ENCODE assay signal across 1 cellular context in the genomic region with DNA sequence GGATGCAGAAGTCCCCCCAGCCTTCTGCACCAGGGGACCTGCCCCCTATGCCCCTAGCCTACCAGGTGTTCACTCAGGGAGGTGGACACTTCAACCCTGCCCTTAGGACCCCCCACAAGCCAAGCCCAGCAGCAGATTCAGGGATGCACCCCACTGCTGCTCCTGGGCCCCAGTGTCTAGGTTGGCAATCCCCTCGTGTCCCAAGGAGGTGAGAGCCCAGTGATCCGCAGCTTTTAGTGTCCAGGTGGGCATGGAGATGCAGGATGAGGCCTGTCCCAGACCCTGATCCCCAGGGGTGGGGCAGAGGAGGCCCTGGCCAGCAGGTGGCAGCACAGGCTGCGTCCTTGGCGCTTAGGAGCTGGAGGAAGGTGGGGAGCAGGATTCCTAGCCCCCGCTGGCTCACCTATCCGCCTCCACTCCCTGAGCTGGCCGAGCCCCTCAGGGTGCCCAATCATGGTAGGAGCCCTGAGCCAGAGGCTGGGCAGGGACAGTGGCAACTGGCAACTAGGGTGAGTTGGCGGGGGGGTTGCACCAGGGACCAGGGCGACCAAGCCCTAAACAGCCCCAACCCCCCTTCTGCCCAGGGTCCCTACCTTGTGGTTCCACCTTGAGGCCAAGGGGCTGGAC.
TF ChIP-seq lines count a peak whose summit lies in the region.

No MANE protein-coding gene starts in this region.

TF ChIP-seq in HepG2, 621 proteins besides CTCF, POLR2A, EP300 and RAD21 (continued from another document and continues in another):
- TF ChIP-seq, protein P1, sequence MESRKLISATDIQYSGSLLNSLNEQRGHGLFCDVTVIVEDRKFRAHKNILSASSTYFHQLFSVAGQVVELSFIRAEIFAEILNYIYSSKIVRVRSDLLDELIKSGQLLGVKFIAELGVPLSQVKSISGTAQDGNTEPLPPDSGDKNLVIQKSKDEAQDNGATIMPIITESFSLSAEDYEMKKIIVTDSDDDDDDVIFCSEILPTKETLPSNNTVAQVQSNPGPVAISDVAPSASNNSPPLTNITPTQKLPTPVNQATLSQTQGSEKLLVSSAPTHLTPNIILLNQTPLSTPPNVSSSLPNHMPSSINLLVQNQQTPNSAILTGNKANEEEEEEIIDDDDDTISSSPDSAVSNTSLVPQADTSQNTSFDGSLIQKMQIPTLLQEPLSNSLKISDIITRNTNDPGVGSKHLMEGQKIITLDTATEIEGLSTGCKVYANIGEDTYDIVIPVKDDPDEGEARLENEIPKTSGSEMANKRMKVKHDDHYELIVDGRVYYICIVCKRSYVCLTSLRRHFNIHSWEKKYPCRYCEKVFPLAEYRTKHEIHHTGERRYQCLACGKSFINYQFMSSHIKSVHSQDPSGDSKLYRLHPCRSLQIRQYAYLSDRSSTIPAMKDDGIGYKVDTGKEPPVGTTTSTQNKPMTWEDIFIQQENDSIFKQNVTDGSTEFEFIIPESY (CRISPR knock-in tag; IDR thresholded peaks at IDR 0.05), result peak; percentile 69
- TF ChIP-seq, protein P2, sequence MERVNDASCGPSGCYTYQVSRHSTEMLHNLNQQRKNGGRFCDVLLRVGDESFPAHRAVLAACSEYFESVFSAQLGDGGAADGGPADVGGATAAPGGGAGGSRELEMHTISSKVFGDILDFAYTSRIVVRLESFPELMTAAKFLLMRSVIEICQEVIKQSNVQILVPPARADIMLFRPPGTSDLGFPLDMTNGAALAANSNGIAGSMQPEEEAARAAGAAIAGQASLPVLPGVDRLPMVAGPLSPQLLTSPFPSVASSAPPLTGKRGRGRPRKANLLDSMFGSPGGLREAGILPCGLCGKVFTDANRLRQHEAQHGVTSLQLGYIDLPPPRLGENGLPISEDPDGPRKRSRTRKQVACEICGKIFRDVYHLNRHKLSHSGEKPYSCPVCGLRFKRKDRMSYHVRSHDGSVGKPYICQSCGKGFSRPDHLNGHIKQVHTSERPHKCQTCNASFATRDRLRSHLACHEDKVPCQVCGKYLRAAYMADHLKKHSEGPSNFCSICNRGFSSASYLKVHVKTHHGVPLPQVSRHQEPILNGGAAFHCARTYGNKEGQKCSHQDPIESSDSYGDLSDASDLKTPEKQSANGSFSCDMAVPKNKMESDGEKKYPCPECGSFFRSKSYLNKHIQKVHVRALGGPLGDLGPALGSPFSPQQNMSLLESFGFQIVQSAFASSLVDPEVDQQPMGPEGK (CRISPR knock-in tag; IDR thresholded peaks at IDR 0.05), result peak; percentile 97
- TF ChIP-seq STAG1 (CRISPR knock-in tag; IDR thresholded peaks at IDR 0.05) (peak; percentile 90), MAZ (IDR thresholded peaks at IDR 0.05; ENCODE audit: borderline replicate concordance, low read depth, low read length) (0 out of 2 replicates have a peak, but pooled peaks have one; percentile 17), MAZ (CRISPR knock-in tag; IDR thresholded peaks at IDR 0.05; ENCODE audit: low read depth) (0 out of 2 replicates have a peak, but pooled peaks have one; percentile 68), FOXO1 (CRISPR knock-in tag; IDR thresholded peaks at IDR 0.05) (0 out of 2 replicates have a peak, but pooled peaks have one; percentile 25), POGZ (CRISPR knock-in tag; IDR thresholded peaks at IDR 0.05) (no peak), SALL2 (CRISPR knock-in tag; IDR thresholded peaks at IDR 0.05) (0 out of 2 replicates have a peak, but pooled peaks have one; percentile 22), ZNF674 (CRISPR knock-in tag; IDR thresholded peaks at IDR 0.05; ENCODE audit: low read depth) (no peak), TARDBP (CRISPR knock-in tag; IDR thresholded peaks at IDR 0.05) (peak; percentile 48; the same call in 1 of the 2 replicates), ZNF563 (CRISPR knock-in tag; IDR thresholded peaks at IDR 0.05) (0 out of 2 replicates have a peak, but pooled peaks have one; percentile 38), ZNF773 (CRISPR knock-in tag; IDR thresholded peaks at IDR 0.05; ENCODE audit: borderline replicate concordance) (no peak), HDAC6 (IDR thresholded peaks at IDR 0.05; ENCODE audit: low read depth, low read length) (no peak), HOXD1 (CRISPR knock-in tag; IDR thresholded peaks at IDR 0.05) (no peak), ZFX (CRISPR knock-in tag; IDR thresholded peaks at IDR 0.05; ENCODE audit: low read depth) (peak; percentile 67), POLR2G (IDR thresholded peaks at IDR 0.05; ENCODE audit: low read depth, low read length) (peak; percentile 49; the same call in 1 of the 2 replicates), RXRB (CRISPR knock-in tag; IDR thresholded peaks at IDR 0.05; ENCODE audit: borderline replicate concordance) (no peak), POLR2AphosphoS5 (IDR thresholded peaks at IDR 0.05; ENCODE audit: low read depth, low read length) (peak; percentile 13; the same call in 1 of the 2 replicates), PBX3 (CRISPR knock-in tag; IDR thresholded peaks at IDR 0.05; ENCODE audit: borderline replicate concordance) (no peak), SOX6 (IDR thresholded peaks at IDR 0.05) (no peak), SOX6 (CRISPR knock-in tag; IDR thresholded peaks at IDR 0.05) (0 out of 2 replicates have a peak, but pooled peaks have one; percentile 24), ZNF619 (CRISPR knock-in tag; IDR thresholded peaks at IDR 0.05) (peak; percentile 81; the same call in 1 of the 2 replicates), MBNL3 (CRISPR knock-in tag; conservative IDR thresholded peaks at IDR 0.05) (no peak), ZNF331 (CRISPR knock-in tag; IDR thresholded peaks at IDR 0.05) (0 out of 2 replicates have a peak, but pooled peaks have one; percentile 38), ZNF605 (CRISPR knock-in tag; IDR thresholded peaks at IDR 0.05) (no peak), ZNF354B (CRISPR knock-in tag; IDR thresholded peaks at IDR 0.05) (peak; percentile 49; the same call in 1 of the 2 replicates), MEF2D (CRISPR knock-in tag; IDR thresholded peaks at IDR 0.05) (peak; percentile 35; the same call in 1 of the 2 replicates), ZNF790 (CRISPR knock-in tag; IDR thresholded peaks at IDR 0.05; ENCODE audit: borderline replicate concordance) (0 out of 2 replicates have a peak, but pooled peaks have one; percentile 45), ZNF740 (CRISPR knock-in tag; IDR thresholded peaks at IDR 0.05) (peak; percentile 79), MEIS1 (CRISPR knock-in tag; IDR thresholded peaks at IDR 0.05; ENCODE audit: borderline replicate concordance) (peak; percentile 26; the same call in 1 of the 2 replicates), ERF (CRISPR knock-in tag; IDR thresholded peaks at IDR 0.05) (0 out of 2 replicates have a peak, but pooled peaks have one; percentile 26), FLYWCH1 (CRISPR knock-in tag; IDR thresholded peaks at IDR 0.05) (0 out of 2 replicates have a peak, but pooled peaks have one; percentile 47), AGO1 (IDR thresholded peaks at IDR 0.05; ENCODE audit: low read depth, low read length, poor library complexity, severe bottlenecking) (peak; percentile 87), XRCC5 (optimal IDR thresholded peaks at IDR 0.05; ENCODE audit: low read length) (peak; percentile 87), STAT5B (CRISPR knock-in tag; IDR thresholded peaks at IDR 0.05) (no peak), ZFP91 (CRISPR knock-in tag; IDR thresholded peaks at IDR 0.05; ENCODE audit: borderline replicate concordance) (peak; percentile 73; the same call in 1 of the 2 replicates), ZBTB21 (CRISPR knock-in tag; IDR thresholded peaks at IDR 0.05) (no peak), ZNF350 (CRISPR knock-in tag; IDR thresholded peaks at IDR 0.05; ENCODE audit: borderline replicate concordance, low read depth) (peak; percentile 22; the same call in 1 of the 2 replicates), SALL1 (CRISPR knock-in tag; IDR thresholded peaks at IDR 0.05) (peak; percentile 63; the same call in 1 of the 2 replicates), ZNF235 (CRISPR knock-in tag; IDR thresholded peaks at IDR 0.05; ENCODE audit: borderline replicate concordance) (peak; percentile 71), MXD4 (CRISPR knock-in tag; IDR thresholded peaks at IDR 0.05) (no peak), SNAPC2 (CRISPR knock-in tag; IDR thresholded peaks at IDR 0.05) (0 out of 2 replicates have a peak, but pooled peaks have one; percentile 61), HNRNPLL (IDR thresholded peaks at IDR 0.05; ENCODE audit: low read depth, low read length, poor library complexity, severe bottlenecking) (peak; percentile 17), BORCS8-MEF2B (CRISPR knock-in tag; IDR thresholded peaks at IDR 0.05) (peak; percentile 48; the same call in 1 of the 2 replicates), JUND (CRISPR knock-in tag; IDR thresholded peaks at IDR 0.05) (0 out of 2 replicates have a peak, but pooled peaks have one; percentile 40), ZBTB20 (CRISPR knock-in tag; IDR thresholded peaks at IDR 0.05; ENCODE audit: borderline replicate concordance, low read depth) (0 out of 2 replicates have a peak, but pooled peaks have one; percentile 36), ZNF451 (CRISPR knock-in tag; IDR thresholded peaks at IDR 0.05) (peak; percentile 68; the same call in 1 of the 2 replicates), SPEN (CRISPR knock-in tag; IDR thresholded peaks at IDR 0.05; ENCODE audit: low read depth) (no peak)
- TF ChIP-seq, protein P3, sequence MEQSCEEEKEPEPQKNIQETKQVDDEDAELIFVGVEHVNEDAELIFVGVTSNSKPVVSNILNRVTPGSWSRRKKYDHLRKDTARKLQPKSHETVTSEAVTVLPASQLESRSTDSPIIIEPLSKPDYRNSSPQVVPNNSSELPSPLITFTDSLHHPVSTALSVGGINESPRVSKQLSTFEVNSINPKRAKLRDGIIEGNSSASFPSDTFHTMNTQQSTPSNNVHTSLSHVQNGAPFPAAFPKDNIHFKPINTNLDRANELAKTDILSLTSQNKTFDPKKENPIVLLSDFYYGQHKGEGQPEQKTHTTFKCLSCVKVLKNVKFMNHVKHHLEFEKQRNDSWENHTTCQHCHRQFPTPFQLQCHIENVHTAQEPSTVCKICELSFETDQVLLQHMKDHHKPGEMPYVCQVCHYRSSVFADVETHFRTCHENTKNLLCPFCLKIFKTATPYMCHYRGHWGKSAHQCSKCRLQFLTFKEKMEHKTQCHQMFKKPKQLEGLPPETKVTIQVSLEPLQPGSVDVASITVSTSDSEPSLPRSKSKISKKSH (CRISPR knock-in tag; IDR thresholded peaks at IDR 0.05; ENCODE audit: borderline replicate concordance), result 0 out of 2 replicates have a peak, but pooled peaks have one; percentile 12
- TF ChIP-seq, protein P4, sequence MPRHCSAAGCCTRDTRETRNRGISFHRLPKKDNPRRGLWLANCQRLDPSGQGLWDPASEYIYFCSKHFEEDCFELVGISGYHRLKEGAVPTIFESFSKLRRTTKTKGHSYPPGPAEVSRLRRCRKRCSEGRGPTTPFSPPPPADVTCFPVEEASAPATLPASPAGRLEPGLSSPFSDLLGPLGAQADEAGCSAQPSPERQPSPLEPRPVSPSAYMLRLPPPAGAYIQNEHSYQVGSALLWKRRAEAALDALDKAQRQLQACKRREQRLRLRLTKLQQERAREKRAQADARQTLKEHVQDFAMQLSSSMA (CRISPR knock-in tag; IDR thresholded peaks at IDR 0.05), result peak; percentile 67; the same call in 1 of the 2 replicates
- TF ChIP-seq, protein P5, sequence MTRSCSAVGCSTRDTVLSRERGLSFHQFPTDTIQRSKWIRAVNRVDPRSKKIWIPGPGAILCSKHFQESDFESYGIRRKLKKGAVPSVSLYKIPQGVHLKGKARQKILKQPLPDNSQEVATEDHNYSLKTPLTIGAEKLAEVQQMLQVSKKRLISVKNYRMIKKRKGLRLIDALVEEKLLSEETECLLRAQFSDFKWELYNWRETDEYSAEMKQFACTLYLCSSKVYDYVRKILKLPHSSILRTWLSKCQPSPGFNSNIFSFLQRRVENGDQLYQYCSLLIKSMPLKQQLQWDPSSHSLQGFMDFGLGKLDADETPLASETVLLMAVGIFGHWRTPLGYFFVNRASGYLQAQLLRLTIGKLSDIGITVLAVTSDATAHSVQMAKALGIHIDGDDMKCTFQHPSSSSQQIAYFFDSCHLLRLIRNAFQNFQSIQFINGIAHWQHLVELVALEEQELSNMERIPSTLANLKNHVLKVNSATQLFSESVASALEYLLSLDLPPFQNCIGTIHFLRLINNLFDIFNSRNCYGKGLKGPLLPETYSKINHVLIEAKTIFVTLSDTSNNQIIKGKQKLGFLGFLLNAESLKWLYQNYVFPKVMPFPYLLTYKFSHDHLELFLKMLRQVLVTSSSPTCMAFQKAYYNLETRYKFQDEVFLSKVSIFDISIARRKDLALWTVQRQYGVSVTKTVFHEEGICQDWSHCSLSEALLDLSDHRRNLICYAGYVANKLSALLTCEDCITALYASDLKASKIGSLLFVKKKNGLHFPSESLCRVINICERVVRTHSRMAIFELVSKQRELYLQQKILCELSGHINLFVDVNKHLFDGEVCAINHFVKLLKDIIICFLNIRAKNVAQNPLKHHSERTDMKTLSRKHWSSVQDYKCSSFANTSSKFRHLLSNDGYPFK (CRISPR knock-in tag; IDR thresholded peaks at IDR 0.05; ENCODE audit: borderline replicate concordance), result peak; percentile 38; the same call in 1 of the 2 replicates
- TF ChIP-seq, protein P6, sequence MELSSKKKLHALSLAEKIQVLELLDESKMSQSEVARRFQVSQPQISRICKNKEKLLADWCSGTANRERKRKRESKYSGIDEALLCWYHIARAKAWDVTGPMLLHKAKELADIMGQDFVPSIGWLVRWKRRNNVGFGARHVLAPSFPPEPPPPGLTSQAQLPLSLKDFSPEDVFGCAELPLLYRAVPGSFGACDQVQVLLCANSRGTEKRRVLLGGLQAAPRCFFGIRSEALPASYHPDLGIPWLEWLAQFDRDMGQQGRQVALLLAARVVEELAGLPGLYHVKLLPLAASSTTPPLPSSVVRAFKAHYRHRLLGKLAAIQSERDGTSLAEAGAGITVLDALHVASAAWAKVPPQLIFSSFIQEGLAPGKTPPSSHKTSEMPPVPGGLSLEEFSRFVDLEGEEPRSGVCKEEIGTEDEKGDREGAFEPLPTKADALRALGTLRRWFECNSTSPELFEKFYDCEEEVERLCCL (CRISPR knock-in tag; IDR thresholded peaks at IDR 0.05; ENCODE audit: borderline replicate concordance), result 0 out of 2 replicates have a peak, but pooled peaks have one; percentile 47
